ENCODE assay signal across 21 cellular contexts in genomic region chr3:175340338-175341015, GRCh38.
"Had no signal": no experiment of that assay in that cellular context is flagged by ENCODE, and none has a peak within 500 bp of the region (broad histone marks: within the 10 kb centered on the region; RNA-seq: fewer than 3 reads in every experiment).

No MANE protein-coding gene starts in this region.

- H2AFZ ChIP-seq: neural progenitor cell had no signal

- H3K4me1 ChIP-seq: heart left ventricle, neural progenitor cell, right atrium auricular region, sigmoid colon had no signal

- DNase-seq: effector CD4-positive, alpha-beta T cell; endodermal cell; heart left ventricle; hypothalamus; kidney glomerular epithelial cell; mammary epithelial cell; nucleus accumbens; ovary; sigmoid colon; stimulated activated CD4-positive, alpha-beta T cell treated with anti-CD3 and anti-CD28 coated beads, Interleukin-2, amount 100 ng/mL, for 24 hours; stimulated activated CD4-positive, alpha-beta T cell treated with anti-CD3 and anti-CD28 coated beads, Interleukin-4, amount 100 ng/mL, for 4 hours; stimulated activated naive CD4-positive, alpha-beta T cell treated with Interleukin-2 at 50 U/mL for 16 hours; trophoblast cell had no signal

- H3K4me2 ChIP-seq: neural progenitor cell had no signal

- H3K9me3 ChIP-seq: heart left ventricle, ovary, right atrium auricular region, sigmoid colon had no signal

- H3K27me3 ChIP-seq: heart left ventricle, neural progenitor cell, ovary, right atrium auricular region, sigmoid colon had no signal

- H3K9ac ChIP-seq: neural progenitor cell had no signal

- H3K36me3 ChIP-seq: heart left ventricle, neural progenitor cell, ovary, right atrium auricular region, sigmoid colon had no signal

- H3K27ac ChIP-seq: coronary artery, heart left ventricle, neural progenitor cell, ovary, right atrium auricular region, sigmoid colon, skin epidermis had no signal

- FAIRE-seq: endothelial cell of umbilical vein, frontal cortex, islet of Langerhans had no signal

- ATAC-seq: heart left ventricle; natural killer cell treated with Interleukin-12 subunit alpha and Interleukin-12 subunit beta and Interleukin-15 and Interleukin-18, amount 100 ng/mL, for 72 hours had no signal

- H3K4me3 ChIP-seq: coronary artery, heart left ventricle, neural progenitor cell, ovary, right atrium auricular region, sigmoid colon, skin epidermis had no signal
